29 cellular contexts compared by ENCODE assay signal in the genomic region with DNA sequence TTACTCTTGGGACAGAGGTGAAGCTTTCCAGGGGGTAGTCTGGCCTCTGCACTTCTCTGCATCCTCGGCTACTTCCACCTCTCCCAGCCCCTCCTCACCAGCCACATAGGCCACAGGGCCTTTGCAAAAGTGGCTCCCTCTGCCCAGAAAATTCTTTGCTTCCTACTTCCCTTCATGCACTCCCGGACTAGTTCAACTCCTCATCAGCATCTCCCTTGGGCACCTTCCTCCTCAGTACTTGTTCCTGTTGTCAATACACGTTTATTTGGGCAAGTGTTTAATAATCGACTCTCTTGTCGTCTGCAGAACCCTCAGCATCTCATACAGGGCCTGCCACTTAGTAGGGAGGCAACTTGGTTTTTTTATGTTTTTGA.
"Had no signal": no experiment of that assay in that cellular context is flagged by ENCODE, and none has a peak within 500 bp of the region (broad histone marks: within the 10 kb centered on the region; RNA-seq: fewer than 3 reads in every experiment).

No MANE protein-coding gene starts in this region.

- H3K27me3 ChIP-seq: foreskin keratinocyte, gastroesophageal sphincter, heart left ventricle, neural progenitor cell, sigmoid colon, vagina had no signal

- H3K36me3 ChIP-seq: esophagus muscularis mucosa, gastroesophageal sphincter, heart left ventricle, left ventricle myocardium inferior, neural progenitor cell, sigmoid colon, spleen, thoracic aorta, tibial nerve, vagina had no signal

- H3K4me1 Mint-ChIP-seq: mesothelial cell of epicardium; nephron; stimulated activated memory B cell treated with anti-CD40 and anti-IgM and Interleukin-4, amounts not matched to agents 10 μg/mL and 1 μg/mL and 100 μg/mL, for 72 hours had no signal

- H3K4me1 ChIP-seq: esophagus muscularis mucosa, foreskin keratinocyte, gastroesophageal sphincter, heart left ventricle, left ventricle myocardium inferior, neural progenitor cell, psoas muscle, sigmoid colon, tibial nerve, vagina had no signal

- FAIRE-seq: endothelial cell of umbilical vein had no signal

- H2AFZ ChIP-seq: neural progenitor cell had no signal

- H3K9me3 ChIP-seq: esophagus muscularis mucosa, gastroesophageal sphincter, heart left ventricle, left ventricle myocardium inferior, mucosa of descending colon, psoas muscle, sigmoid colon, spleen, thoracic aorta, tibial nerve, vagina had no signal

- H3K9me3 Mint-ChIP-seq: mesothelial cell of epicardium; stimulated activated memory B cell treated with anti-CD40 and anti-IgM and Interleukin-4, amounts not matched to agents 10 μg/mL and 1 μg/mL and 100 μg/mL, for 72 hours had no signal

- H3K27ac ChIP-seq: coronary artery, esophagus muscularis mucosa, foreskin keratinocyte, gastroesophageal sphincter, heart left ventricle, left ventricle myocardium inferior, neural progenitor cell, psoas muscle, sigmoid colon, spleen, thoracic aorta, tibial nerve, vagina had no signal

- H3K27ac Mint-ChIP-seq: mesothelial cell of epicardium; naive thymus-derived CD4-positive, alpha-beta T cell; nephron; stimulated activated memory B cell treated with anti-CD40 and anti-IgM and Interleukin-4, amounts not matched to agents 10 μg/mL and 1 μg/mL and 100 μg/mL, for 72 hours had no signal

- H3K4me3 ChIP-seq: coronary artery, esophagus muscularis mucosa, gastroesophageal sphincter, heart left ventricle, left ventricle myocardium inferior, lung, mucosa of descending colon, neural progenitor cell, psoas muscle, sigmoid colon, spleen, thoracic aorta, tibial nerve, vagina had no signal

- H3K27me3 Mint-ChIP-seq: stimulated activated memory B cell treated with anti-CD40 and anti-IgM and Interleukin-4, amounts not matched to agents 10 μg/mL and 1 μg/mL and 100 μg/mL, for 72 hours had no signal

- ATAC-seq: foreskin keratinocyte; gastroesophageal sphincter; heart left ventricle; naive thymus-derived CD4-positive, alpha-beta T cell; psoas muscle; right cardiac atrium; stimulated activated memory B cell treated with anti-CD40 and anti-IgM and Interleukin-4, amounts not matched to agents 10 μg/mL and 1 μg/mL and 100 μg/mL, for 72 hours; stimulated activated naive CD8-positive, alpha-beta T cell treated with anti-CD3 and anti-CD28 coated beads, Interleukin-15, Interleukin-2, amounts not matched to agents 100 U/mL and 50 U/mL, for 24 hours had no signal

- H3K9ac ChIP-seq: neural progenitor cell had no signal

- H3K4me3 Mint-ChIP-seq: mesothelial cell of epicardium; naive thymus-derived CD4-positive, alpha-beta T cell; nephron; neural progenitor cell; stimulated activated memory B cell treated with anti-CD40 and anti-IgM and Interleukin-4, amounts not matched to agents 10 μg/mL and 1 μg/mL and 100 μg/mL, for 72 hours had no signal

- H3K4me2 ChIP-seq: neural progenitor cell had no signal

- H3K36me3 Mint-ChIP-seq: mesothelial cell of epicardium; naive thymus-derived CD4-positive, alpha-beta T cell; stimulated activated memory B cell treated with anti-CD40 and anti-IgM and Interleukin-4, amounts not matched to agents 10 μg/mL and 1 μg/mL and 100 μg/mL, for 72 hours had no signal

- DNase-seq: dermis blood vessel endothelial cell; effector memory CD4-positive, alpha-beta T cell; foreskin keratinocyte; hippocampal formation; islet precursor cell; kidney glomerular epithelial cell; left ventricle myocardium inferior; mesenchymal stem cell; naive thymus-derived CD4-positive, alpha-beta T cell; psoas muscle; right cardiac atrium; sigmoid colon; spleen; stimulated activated CD4-positive, alpha-beta T cell treated with anti-CD3 and anti-CD28 coated beads, Interleukin-4, amount 100 ng/mL, for 4 hours; stimulated activated naive CD8-positive, alpha-beta T cell treated with anti-CD3 and anti-CD28 coated beads, Interleukin-15, Interleukin-2, amounts not matched to agents 100 U/mL and 50 U/mL, for 24 hours had no signal
